Comparison of ENCODE assay signal across 12 cellular contexts in the genomic region with DNA sequence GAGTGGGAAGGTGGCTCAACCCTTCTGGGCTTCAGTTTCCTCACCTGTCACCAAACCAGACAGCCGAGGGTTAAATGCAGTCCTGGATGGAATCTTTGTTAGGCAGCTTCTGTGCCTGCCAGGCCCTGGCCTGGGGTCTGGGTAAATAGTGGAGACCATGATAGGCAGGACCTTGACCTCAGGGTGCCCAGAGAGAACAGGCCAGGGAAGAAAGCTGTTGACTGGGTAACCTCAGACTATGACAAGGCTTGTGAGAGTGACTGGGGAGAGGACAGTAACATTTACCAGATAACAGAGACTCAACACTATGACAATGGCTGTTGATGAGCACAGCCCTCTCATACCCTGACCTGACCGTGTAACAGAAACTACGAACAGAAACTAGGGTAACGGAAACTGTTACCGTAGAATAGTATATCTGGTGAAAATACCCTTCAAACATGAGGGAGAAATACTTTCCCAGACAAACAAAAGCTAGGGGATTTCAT.
A peak's percentile ranks its signal among the peaks of the same experiment; 100 is the strongest.
DNase-seq lines count a peak whose midpoint lies in the region; ATAC-seq, FAIRE-seq and TF ChIP-seq lines count a peak whose summit lies in the region.
"Had no signal": no experiment of that assay in that cellular context is flagged by ENCODE, and none has a peak within 500 bp of the region (broad histone marks: within the 10 kb centered on the region; RNA-seq: fewer than 3 reads in every experiment).

No MANE protein-coding gene starts in this region.

- H3K9me3 ChIP-seq in GM12878 (replicated peaks; ENCODE audit: control insufficient read depth, insufficient read depth, low read length) (no peaks in the 10 kb centered on the region), PC-9 (ENCODE audit: insufficient read depth, low read depth) (no peaks in the 10 kb centered on the region)

- H3K9me2 ChIP-seq in PC-9 (ENCODE audit: insufficient read depth): no peaks in the 10 kb centered on the region

- no peak for TF ChIP-seq POLR2A in GM12878 (IDR thresholded peaks at IDR 0.05; ENCODE audit: low read depth, low read length)

- H3K79me2 ChIP-seq in GM12878 (ENCODE audit: control insufficient read depth, insufficient read depth, low read length) (no peaks in the 10 kb centered on the region), PC-9 (ENCODE audit: low read depth) (no peaks in the 10 kb centered on the region)

- 37% methylated on average over 5 of the region's 5 CpGs for WGBS in GM12878 (ENCODE audit: insufficient coverage, insufficient replicate concordance, low lambda C conversion rate, missing lambda C conversion rate)

- H2AFZ ChIP-seq in GM12878 (ENCODE audit: control insufficient read depth, low read depth, low read length) (peak overlapping the region; percentile 31), PC-9 (no peak overlapping the region)

- ATAC-seq in activated CD4-positive, CD25-positive, alpha-beta regulatory T cell treated with anti-CD3 and anti-CD28 coated beads, Interleukin-2, amount 50 U/mL, for 24 hours: peak; percentile 92 to 96
- peak; percentile 47 for ATAC-seq in GM19468 (IDR thresholded peaks at IDR 0.05; ENCODE audit: extremely low read depth, unreplicated experiment)
- ATAC-seq in HG03135 (IDR thresholded peaks at IDR 0.05; ENCODE audit: unreplicated experiment): peak; percentile 75
- ATAC-seq in GM12878: peak; percentile 100

- no peaks in the 10 kb centered on the region for H4K20me1 ChIP-seq in GM12878 (ENCODE audit: control insufficient read depth, insufficient read depth)
- no peaks in the 10 kb centered on the region for H4K20me1 ChIP-seq in PC-9 (ENCODE audit: insufficient read depth)

- CTCF ChIA-PET in GM12878 (lab: Yijun Ruan, JAX) (interaction anchor here (0.6 to 3.9 kb wide), 3 partner anchors 8 to 246 kb away, joined by 3 to 26 read pairs (median 3); no protein-coding TSS in a partner anchor), PC-9 (lab: Charles Lee) (no interaction called here)

- 0 out of 2 replicates have a peak overlapping the region, but pooled peaks have one; percentile 28 for H3K9ac ChIP-seq in GM12878 (ENCODE audit: control insufficient read depth, insufficient read depth, low read length)

- TF ChIP-seq RAD21 in GM12878 (IDR thresholded peaks at IDR 0.05; ENCODE audit: insufficient read depth, low read depth, low read length): no peak

- SMC1A ChIA-PET in GM12878 (lab: Charles Lee; ENCODE audit: uncharacterized antibody, unreplicated experiment): interaction anchor here (0.8 to 1.5 kb wide), 2 partner anchors 11 to 29 kb away, joined by 6 to 14 read pairs; no protein-coding TSS in a partner anchor

- H3K36me3 ChIP-seq in GM12878 (ENCODE audit: control insufficient read depth in 2 of 2, insufficient read depth in 2 of 2, low read length in 1 of 2): no peaks in the 10 kb centered on the region; a peak in 1 of 4 replicates
- no peaks in the 10 kb centered on the region for H3K36me3 ChIP-seq in PC-9 (ENCODE audit: low read depth)

- H3K4me1 ChIP-seq in GM12878 (ENCODE audit: control insufficient read depth, insufficient read depth, low read length) (peaks cover 18% of the 10 kb centered on the region), PC-9 (replicated peaks; ENCODE audit: insufficient read depth) (peaks cover 9% of the 10 kb centered on the region)

- FAIRE-seq in GM12878 (lab: Jason Lieb, UNC): peak; percentile 84
- FAIRE-seq: keratinocyte had no signal

- RAD21 ChIA-PET in GM12878 (lab: Charles Lee; ENCODE audit: unreplicated experiment): interaction anchor here (0.6 to 2.3 kb wide), 6 partner anchors 11 to 841 kb away, joined by 3 to 23 read pairs (median 3); no protein-coding TSS in a partner anchor

- DNase-seq in activated CD4-positive, CD25-positive, alpha-beta regulatory T cell treated with anti-CD3 and anti-CD28 coated beads, Interleukin-2, amount 50 U/mL, for 72 hours: no peak
- DNase-seq in GM12878 (ENCODE audit: low read depth, low spot score) (peak; percentile 62), PC-9 (no peak), DMS53 (lab: John Stamatoyannopoulos, UW) (no peak)
- DNase-seq in stimulated activated CD4-positive, alpha-beta T cell treated with anti-CD3 and anti-CD28 coated beads, Interleukin-4, amount 100 ng/mL, for 24 hours: no peak
- DNase-seq: Calu3 had no signal

- H3K27ac ChIP-seq in GM12878 (ENCODE audit: control insufficient read depth, insufficient read depth) (peak overlapping the region; percentile 47; the same call in 1 of the 2 replicates), PC-9 (no peak overlapping the region)
- H3K27ac ChIP-seq: 22Rv1, HL-60 had no signal

- TF ChIP-seq CTCF in GM12878 (IDR thresholded peaks at IDR 0.05 in 2 of 3, conservative IDR thresholded peaks at IDR 0.05 in 1 of 3; ENCODE audit: control insufficient read depth in 2 of 3, extremely low read depth in 1 of 3, insufficient read depth in 1 of 3, low read depth in 3 of 3, low read length in 3 of 3) (no peak), PC-9 (conservative IDR thresholded peaks at IDR 0.05) (no peak)

- POLR2A ChIA-PET in GM12878 (lab: Charles Lee) (no interaction called here), PC-9 (lab: Charles Lee; ENCODE audit: unreplicated experiment) (no interaction called here)

- TF ChIP-seq EP300 in GM12878 (IDR thresholded peaks at IDR 0.05; ENCODE audit: borderline replicate concordance in 1 of 2, control insufficient read depth in 1 of 2, low read depth in 2 of 2, low read length in 2 of 2): peak; percentile 69 to 77; a peak in 3 of 4 replicates

- H3K4me3 ChIP-seq in GM12878 (no peak overlapping the region), PC-9 (no peak overlapping the region)

- H3F3A ChIP-seq in PC-9 (ENCODE audit: insufficient read depth, low read depth): no peaks in the 10 kb centered on the region; the same call in 1 of the 2 replicates

- intact Hi-C loops in GM12878 (cut with micrococcal nuclease; ENCODE audit: unreplicated experiment) (no loop called here), PC-9 (cut with micrococcal nuclease; ENCODE audit: unreplicated experiment) (no loop called here)

- BruUV-seq in GM12878 (replicated peaks; lab: Mats Ljungman, UMichigan) (no TSS peak), PC-9 (replicated peaks; lab: Mats Ljungman, UMichigan) (no TSS peak)

- in situ Hi-C loops in GM12878 (cut with MboI): no loop called here

- H3K4me2 ChIP-seq in GM12878 (ENCODE audit: control insufficient read depth, insufficient read depth) (peak overlapping the region; percentile 64), PC-9 (no peak overlapping the region)

- no peaks in the 10 kb centered on the region for H3K27me3 ChIP-seq in GM12878 (replicated peaks in 1 of 2; ENCODE audit: control insufficient read depth in 2 of 2, insufficient read depth in 2 of 2, low read length in 1 of 2)
- H3K27me3 ChIP-seq in PC-9 (ENCODE audit: insufficient read depth, low read depth): no peaks in the 10 kb centered on the region

TF ChIP-seq in GM12878, 131 proteins besides CTCF, POLR2A, EP300 and RAD21 (continues in another document):
- TF ChIP-seq POU2F2 (IDR thresholded peaks at IDR 0.05; ENCODE audit: borderline replicate concordance, low read depth, low read length) (no peak), ZNF384 (IDR thresholded peaks at IDR 0.05; ENCODE audit: borderline replicate concordance, low read depth, low read length) (no peak), ATF2 (IDR thresholded peaks at IDR 0.05; ENCODE audit: low read length) (no peak), RFX5 (IDR thresholded peaks at IDR 0.05; ENCODE audit: low read depth, low read length) (no peak), MEF2B (IDR thresholded peaks at IDR 0.05; ENCODE audit: partially characterized antibody, poor library complexity, severe bottlenecking) (no peak), NR2F1 (conservative IDR thresholded peaks at IDR 0.05) (peak; percentile 81), DPF2 (IDR thresholded peaks at IDR 0.05) (0 out of 2 replicates have a peak, but pooled peaks have one; percentile 49), ATF3 (IDR thresholded peaks at IDR 0.05; ENCODE audit: borderline replicate concordance, extremely low read depth, low read depth, low read length) (no peak), SIX5 (IDR thresholded peaks at IDR 0.05; ENCODE audit: low read depth, low read length, severe bottlenecking) (no peak), MYB (IDR thresholded peaks at IDR 0.05; ENCODE audit: borderline replicate concordance, low read depth, low read length) (peak; percentile 70; the same call in 1 of the 2 replicates), ZSCAN29 (IDR thresholded peaks at IDR 0.05) (no peak)
- TF ChIP-seq, protein P1, sequence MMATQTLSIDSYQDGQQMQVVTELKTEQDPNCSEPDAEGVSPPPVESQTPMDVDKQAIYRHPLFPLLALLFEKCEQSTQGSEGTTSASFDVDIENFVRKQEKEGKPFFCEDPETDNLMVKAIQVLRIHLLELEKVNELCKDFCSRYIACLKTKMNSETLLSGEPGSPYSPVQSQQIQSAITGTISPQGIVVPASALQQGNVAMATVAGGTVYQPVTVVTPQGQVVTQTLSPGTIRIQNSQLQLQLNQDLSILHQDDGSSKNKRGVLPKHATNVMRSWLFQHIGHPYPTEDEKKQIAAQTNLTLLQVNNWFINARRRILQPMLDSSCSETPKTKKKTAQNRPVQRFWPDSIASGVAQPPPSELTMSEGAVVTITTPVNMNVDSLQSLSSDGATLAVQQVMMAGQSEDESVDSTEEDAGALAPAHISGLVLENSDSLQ (IDR thresholded peaks at IDR 0.05): peak; percentile 85

Comparison
In these comparisons a context has a peak if more than half of its experiments do, and no peak if none do; other contexts are left out.
1. ATAC-seq: peak in every context shown above with its lines; median percentile 100 in GM12878; 94 in activated CD4-positive, CD25-positive, alpha-beta regulatory T cell treated with anti-CD3 and anti-CD28 coated beads, Interleukin-2, amount 50 U/mL, for 24 hours; 75 in HG03135; 47 in GM19468.